In the genomic region with DNA sequence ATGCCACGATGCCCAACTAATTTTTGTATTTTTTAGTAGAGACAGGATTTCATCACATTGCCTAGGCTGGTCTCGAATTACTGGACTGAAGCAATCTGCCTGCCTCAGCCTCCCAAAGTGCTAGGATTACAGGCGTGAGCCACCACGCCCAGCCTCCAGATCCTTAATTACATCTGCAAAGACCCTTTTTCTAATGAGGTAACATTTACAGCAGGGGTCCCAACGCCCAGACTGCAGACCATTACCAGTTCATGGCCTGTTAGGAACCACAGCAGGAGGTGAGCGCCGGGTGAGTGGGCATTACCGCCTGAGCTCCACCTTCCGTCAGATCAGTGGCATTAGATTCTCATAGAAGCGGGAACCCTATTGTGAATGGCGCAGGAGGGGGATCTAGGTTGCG, we compare ENCODE assay signal across 19 cellular contexts. TPM values are rescaled to one million over a fixed set of nuclear protein-coding genes. Genes with fewer than 3 reads are reported as not detected.
DNase-seq lines count a peak whose midpoint lies in the region; TF ChIP-seq lines count a peak whose summit lies in the region.
"Had no signal": no experiment of that assay in that cellular context is flagged by ENCODE, and none has a peak within 500 bp of the region (broad histone marks: within the 10 kb centered on the region; RNA-seq: fewer than 3 reads in every experiment).

No MANE protein-coding gene starts in this region.

- H3K27me3 ChIP-seq in adipocyte (replicated peaks; ENCODE audit: control insufficient read depth, insufficient read depth, low read length): peaks cover 22% of the 10 kb centered on the region

- no peak for TF ChIP-seq CTCF in coronary artery (IDR thresholded peaks at IDR 0.05)

- H3K4me3 ChIP-seq in adipocyte (ENCODE audit: low read length) (no peak overlapping the region), coronary artery (no peak overlapping the region)
- H3K4me3 ChIP-seq: BLaER1, GM12878, HAP-1 had no signal

- H3K36me3 ChIP-seq in adipocyte (ENCODE audit: control insufficient read depth, insufficient read depth, low read length, severe bottlenecking): peaks cover 2% of the 10 kb centered on the region
- H3K36me3 ChIP-seq: BLaER1, HAP-1 had no signal

- no peaks in the 10 kb centered on the region for H3K9me3 ChIP-seq in adipocyte (ENCODE audit: control insufficient read depth, low read length)
- H3K9me3 ChIP-seq: BLaER1, Caco-2, HAP-1 had no signal

- H3K4me1 ChIP-seq in adipocyte (ENCODE audit: control insufficient read depth, insufficient read depth, low read length): peaks cover 3% of the 10 kb centered on the region
- H3K4me1 ChIP-seq: Caco-2 had no signal

- H3K27ac ChIP-seq in coronary artery: no peak overlapping the region
- H3K27ac ChIP-seq: BLaER1, C4-2B had no signal

- H3K9ac ChIP-seq in adipocyte (ENCODE audit: low read length): no peak overlapping the region
- H3K9ac ChIP-seq: BLaER1 had no signal

- DNase-seq in adipocyte (ENCODE audit: low read depth) (peak; percentile 22), coronary artery (ENCODE audit: low spot score) (peak; percentile 24), islet precursor cell (peak; percentile 50), ureter (ENCODE audit: low spot score) (peak; percentile 29), AG20443 (ENCODE audit: low spot score) (no peak), DMS79 treated with DMSO at 0.1 percent for 48 hours (lab: John Stamatoyannopoulos, UW) (no peak)
- no peak for DNase-seq in stimulated activated CD8-positive, alpha-beta memory T cell treated with anti-CD3 and anti-CD28 coated beads, Interleukin-4, amount 100 ng/mL, for 48 hours
- DNase-seq: Caco-2; CD4-positive, CD25-positive, alpha-beta regulatory T cell; CD8-positive, alpha-beta T cell; DMS153; EL; GDM1; GOT3; HFFc6 had no signal

RNA-seq across cellular contexts. Expression of gene RAB11FIP4, which starts 4.0 kb away (rescaled TPM):
- total RNA-seq in ureter: 40.7 TPM

Comparison
In these comparisons a context has a peak if more than half of its experiments do, and no peak if none do; other contexts are left out.
1. DNase-seq: peak in adipocyte (single experiment), coronary artery (single experiment), islet precursor cell (single experiment) and ureter (single experiment); none in AG20443 (single experiment), DMS79 treated with DMSO at 0.1 percent for 48 hours (single experiment) and stimulated activated CD8-positive, alpha-beta memory T cell treated with anti-CD3 and anti-CD28 coated beads, Interleukin-4, amount 100 ng/mL, for 48 hours (single experiment).